8 cellular contexts compared by ENCODE assay signal in genomic region chr15:45587861-45588170, GRCh38. TPM values are rescaled to one million over a fixed set of nuclear protein-coding genes. Genes with fewer than 3 reads are reported as not detected.
DNase-seq lines count a peak whose midpoint lies in the region; ATAC-seq and TF ChIP-seq lines count a peak whose summit lies in the region.

No MANE protein-coding gene starts in this region.

- peak overlapping the region; percentile 92 for H3K27ac ChIP-seq in RWPE1
- H3K27ac ChIP-seq in esophagus muscularis mucosa (replicated peaks in 1 of 4) = peak overlapping the region; percentile 93 to 99 (median 98)
- H3K27ac ChIP-seq in parathyroid adenoma = peak overlapping the region; percentile 99

- peaks cover 27 to 62% (median 57%) of the 10 kb centered on the region in 4 donors for H3K4me1 ChIP-seq in esophagus muscularis mucosa
- peaks cover 5% of the 10 kb centered on the region for H3K4me1 ChIP-seq in parathyroid adenoma

- H3K27me3 ChIP-seq in esophagus muscularis mucosa (no peaks in the 10 kb centered on the region), parathyroid adenoma (ENCODE audit: control insufficient read depth, insufficient read depth, low read length) (no peaks in the 10 kb centered on the region)

- intact Hi-C loops in Calu3 (cut with micrococcal nuclease; ENCODE audit: unreplicated experiment) = loop anchor here (5.0 kb wide), 2 partner anchors 51 to 66 kb away; partner anchors contain the start of gene SLC30A4
- intact Hi-C loops in esophagus muscularis mucosa (cut with DNase I) = loop anchor here (2.0 to 10.0 kb wide), 2 partner anchors 47 to 65 kb away; partner anchors contain the start of genes SLC30A4 and SQOR

- POLR2A ChIA-PET in RWPE1 (lab: Yijun Ruan, JAX; ENCODE audit: low non-redundant PET) = interaction anchor here (0.9 to 1.0 kb wide), 2 partner anchors 9 to 91 kb away, joined by 4 read pairs; no protein-coding TSS in a partner anchor

- peak overlapping the region; percentile 78 for H3K4me3 Mint-ChIP-seq in Calu3 (ENCODE audit: low read depth, unreplicated experiment)

- no peak for TF ChIP-seq POLR2A in esophagus muscularis mucosa (IDR thresholded peaks at IDR 0.05; ENCODE audit: low read depth)

- DNase-seq in Calu3 (no peak), RWPE1 (ENCODE audit: low spot score) (no peak), esophagus muscularis mucosa (ENCODE audit: extremely low spot score) (no peak), AML-193 (lab: John Stamatoyannopoulos, UW) (no peak), GM03348 (ENCODE audit: low spot score) (no peak)
- DNase-seq in effector CD8-positive, alpha-beta T cell (lab: John Stamatoyannopoulos, UW) = no peak

- H3K27ac Mint-ChIP-seq in Calu3 (ENCODE audit: unreplicated experiment) = peak overlapping the region; percentile 99

- H3K9me3 ChIP-seq in esophagus muscularis mucosa (no peaks in the 10 kb centered on the region), parathyroid adenoma (ENCODE audit: control insufficient read depth, low read length) (no peaks in the 10 kb centered on the region)

- peaks cover 25% of the 10 kb centered on the region for H3K36me3 Mint-ChIP-seq in Calu3 (ENCODE audit: insufficient read depth, unreplicated experiment)

- ATAC-seq in GM19351 (IDR thresholded peaks at IDR 0.05; ENCODE audit: unreplicated experiment) = no peak

- no peaks in the 10 kb centered on the region for H3K27me3 Mint-ChIP-seq in Calu3 (ENCODE audit: unreplicated experiment)

- WGBS in esophagus muscularis mucosa = 0% methylated on average over 4 of the region's 4 CpGs

- H3K79me2 ChIP-seq in parathyroid adenoma = peaks cover 12% of the 10 kb centered on the region

- H2AFZ ChIP-seq in parathyroid adenoma = peak overlapping the region; percentile 95

- TSS peak; percentile 68 for BruUV-seq in Calu3 (replicated peaks; lab: Mats Ljungman, UMichigan)

- peak overlapping the region; percentile 76 for H3K4me2 ChIP-seq in parathyroid adenoma (ENCODE audit: low read length)

- no peaks in the 10 kb centered on the region for H3K9me3 Mint-ChIP-seq in Calu3 (ENCODE audit: low read depth, unreplicated experiment)

- TF ChIP-seq CTCF in Calu3 (IDR thresholded peaks at IDR 0.05; ENCODE audit: unreplicated experiment) (no peak), RWPE1 (conservative IDR thresholded peaks at IDR 0.05; ENCODE audit: low read depth) (no peak), esophagus muscularis mucosa (IDR thresholded peaks at IDR 0.05) (no peak), parathyroid adenoma (IDR thresholded peaks at IDR 0.05) (no peak)

- peaks cover 0 to 3% (median 2%) of the 10 kb centered on the region in 4 donors for H3K36me3 ChIP-seq in esophagus muscularis mucosa
- no peaks in the 10 kb centered on the region for H3K36me3 ChIP-seq in parathyroid adenoma (ENCODE audit: control insufficient read depth, insufficient read depth, low read length)

- no peak for TF ChIP-seq EP300 in esophagus muscularis mucosa (IDR thresholded peaks at IDR 0.05)

- H3K9ac ChIP-seq in parathyroid adenoma = peak overlapping the region; percentile 96

- H3K4me3 ChIP-seq in esophagus muscularis mucosa = peak overlapping the region; percentile 70 to 96 (median 88)
- H3K4me3 ChIP-seq in parathyroid adenoma (ENCODE audit: low read depth, low read length) = peak overlapping the region; percentile 95

- CTCF ChIA-PET in Calu3 (lab: Charles Lee) = interaction anchor here (2.1 kb wide), 1 partner anchor 24 kb away, joined by 5 read pairs; no protein-coding TSS in a partner anchor
- CTCF ChIA-PET in RWPE1 (lab: Yijun Ruan, JAX) = interaction anchor here (0.8 to 3.3 kb wide), 4 partner anchors 26 to 185 kb away, joined by 3 to 22 read pairs (median 6); a partner anchor contains a TSS

- H3K4me1 Mint-ChIP-seq in Calu3 (ENCODE audit: low read depth, unreplicated experiment) = peaks cover 18% of the 10 kb centered on the region

RNA-seq across cellular contexts. Expression of gene BLOC1S6, which starts 0.6 kb away (rescaled TPM):
- total RNA-seq in Calu3 (2022) (27.7 and 35.0 TPM in 2 replicates), esophagus muscularis mucosa (10 to 100 TPM; 37.5 to 58.1 (median 49.2) TPM)

RNA-seq across cellular contexts. Expression of gene SQOR, which starts 47.0 kb away (rescaled TPM):
- total RNA-seq in Calu3 (2022) (76.0 and 76.1 TPM in 2 replicates), esophagus muscularis mucosa (10 to 100 TPM; 49.8 to 80.4 (median 67.8) TPM)
